In genomic region chr17:16470302-16470701, GRCh38 we compare ENCODE assay signal across 12 cellular contexts. TPM values are rescaled to one million over a fixed set of nuclear protein-coding genes. Genes with fewer than 3 reads are reported as not detected.
DNase-seq lines count a peak whose midpoint lies in the region; ATAC-seq, FAIRE-seq and TF ChIP-seq lines count a peak whose summit lies in the region.
"Had no signal": no experiment of that assay in that cellular context is flagged by ENCODE, and none has a peak within 500 bp of the region (broad histone marks: within the 10 kb centered on the region; RNA-seq: fewer than 3 reads in every experiment).

No MANE protein-coding gene starts in this region.

- H2AFZ ChIP-seq in endothelial cell of umbilical vein (ENCODE audit: low read depth, low read length) = peak overlapping the region; percentile 52

- H3K27ac ChIP-seq in Peyer's patch (peak overlapping the region in 3 of 4 donors; percentile 70 to 99 (median 82)), endothelial cell of umbilical vein (ENCODE audit: insufficient read depth, low read depth, low read length) (no peak overlapping the region), psoas muscle (no peak overlapping the region)
- H3K27ac ChIP-seq: upper lobe of right lung had no signal

- TF ChIP-seq CTCF in Peyer's patch (IDR thresholded peaks at IDR 0.05) (peak in 3 of 6 experiments; percentile 40 to 58 (median 51)), endothelial cell of umbilical vein (IDR thresholded peaks at IDR 0.05; ENCODE audit: extremely low read depth in 1 of 2, insufficient read depth in 1 of 2, low read depth in 1 of 2, low read length in 2 of 2) (peak in 1 of 2 donors; percentile 36), psoas muscle (IDR thresholded peaks at IDR 0.05) (no peak)

- peak; percentile 72 for DNase-seq in NCI-H1105 treated with DMSO at 0.1 percent for 48 hours (lab: John Stamatoyannopoulos, UW)
- DNase-seq in Peyer's patch = peak in 2 of 3 donors; percentile 76 to 81
- peak; percentile 33 for DNase-seq in endothelial cell of umbilical vein (ENCODE audit: low read depth, low spot score)
- DNase-seq in psoas muscle = no peak
- DNase-seq in CD1c-positive myeloid dendritic cell (ENCODE audit: extremely low spot score) = no peak
- DNase-seq in germinal center (ENCODE audit: low spot score) = no peak
- DNase-seq in HCEC 1CT = no peak
- no peak for DNase-seq in NOMO-1 treated with DMSO at 0.1 percent for 48 hours (lab: John Stamatoyannopoulos, UW; ENCODE audit: unreplicated experiment)
- DNase-seq: kidney glomerular epithelial cell; stimulated activated CD4-positive, alpha-beta T cell treated with anti-CD3 and anti-CD28 coated beads, Interleukin-12 subunit alpha, Interleukin-12 subunit beta, amount 100 ng/mL, for 4 hours; upper lobe of right lung had no signal

- H3K4me1 ChIP-seq in Peyer's patch (peaks cover 0 to 45% (median 5%) of the 10 kb centered on the region in 4 donors), endothelial cell of umbilical vein (ENCODE audit: control insufficient read depth, extremely low read depth, insufficient read depth, low read length) (peaks cover 20% of the 10 kb centered on the region), psoas muscle (peaks cover 12% of the 10 kb centered on the region)
- H3K4me1 ChIP-seq: upper lobe of right lung had no signal

- H3K36me3 ChIP-seq in Peyer's patch (no peaks in the 10 kb centered on the region), endothelial cell of umbilical vein (ENCODE audit: control insufficient read depth in 2 of 2, extremely low read depth in 1 of 2, insufficient read depth in 2 of 2, low read length in 2 of 2) (no peaks in the 10 kb centered on the region), psoas muscle (ENCODE audit: insufficient read depth in 1 of 2, low read depth in 1 of 2) (no peaks in the 10 kb centered on the region)
- H3K36me3 ChIP-seq: upper lobe of right lung had no signal

- POLR2A ChIA-PET in endothelial cell of umbilical vein (lab: Charles Lee) = no interaction called here

- no TSS peak for BruUV-seq in endothelial cell of umbilical vein (replicated peaks; lab: Mats Ljungman, UMichigan)

- CTCF ChIA-PET in endothelial cell of umbilical vein (lab: Charles Lee) = interaction anchor here (1.9 to 6.2 kb wide), 4 partner anchors 14 to 51 kb away, joined by 6 to 43 read pairs (median 12); no protein-coding TSS in a partner anchor

- no peaks in the 10 kb centered on the region for H3K79me2 ChIP-seq in endothelial cell of umbilical vein (ENCODE audit: control insufficient read depth, insufficient read depth, low read length)

- no peaks in the 10 kb centered on the region for H3K9me1 ChIP-seq in endothelial cell of umbilical vein (replicated peaks; ENCODE audit: control insufficient read depth, extremely low read depth, insufficient read depth, low read length)

- peak in 1 of 2 donors; percentile 75 for TF ChIP-seq POLR2A in Peyer's patch (IDR thresholded peaks at IDR 0.05)
- no peak for TF ChIP-seq POLR2A in endothelial cell of umbilical vein (IDR thresholded peaks at IDR 0.05; ENCODE audit: low read depth, low read length)

- H3K4me3 ChIP-seq in Peyer's patch = peak overlapping the region in 2 of 4 donors; percentile 19 to 21
- no peak overlapping the region for H3K4me3 ChIP-seq in endothelial cell of umbilical vein (replicated peaks in 1 of 3; ENCODE audit: insufficient read depth in 1 of 3, low read depth in 1 of 3, low read length in 3 of 3)
- H3K4me3 ChIP-seq in psoas muscle = no peak overlapping the region
- H3K4me3 ChIP-seq: upper lobe of right lung had no signal

- dilution Hi-C loops in endothelial cell of umbilical vein (cut with MboI; ENCODE audit: extremely low pct_ligation_motif_present, low sequenced_read_pairs) = no loop called here

- peak in 3 of 4 donors; percentile 20 to 35 (median 31) for ATAC-seq in psoas muscle
- ATAC-seq: activated naive CD4-positive, alpha-beta T cell treated with anti-CD3 and anti-CD28 coated beads, Interleukin-2, amount 50 U/mL, for 72 hours; upper lobe of right lung had no signal

- H3K9me3 ChIP-seq in Peyer's patch (no peaks in the 10 kb centered on the region), endothelial cell of umbilical vein (replicated peaks; ENCODE audit: control insufficient read depth, insufficient read depth, low read length) (no peaks in the 10 kb centered on the region), psoas muscle (no peaks in the 10 kb centered on the region)
- H3K9me3 ChIP-seq: upper lobe of right lung had no signal

- no peak overlapping the region for H3K9ac ChIP-seq in endothelial cell of umbilical vein (replicated peaks; ENCODE audit: extremely low read depth, insufficient read depth, low read length)

- peak overlapping the region; percentile 14 for H3K4me2 ChIP-seq in endothelial cell of umbilical vein (ENCODE audit: insufficient read depth, low read length)

- 15 to 24% (median 18%) methylated on average over 9 of the region's 9 CpGs for WGBS in psoas muscle, 3 donors

- H3K27me3 ChIP-seq in Peyer's patch = no peaks in the 10 kb centered on the region
- no peaks in the 10 kb centered on the region for H3K27me3 ChIP-seq in endothelial cell of umbilical vein (ENCODE audit: control insufficient read depth in 2 of 2, insufficient read depth in 2 of 2, low read length in 2 of 2)
- H3K27me3 ChIP-seq in psoas muscle (ENCODE audit: insufficient read depth in 3 of 3, low read length in 2 of 3) = peaks cover 0 to 4% (median 0%) of the 10 kb centered on the region in 3 donors
- H3K27me3 ChIP-seq: upper lobe of right lung had no signal

- intact Hi-C loops in endothelial cell of umbilical vein (cut with micrococcal nuclease) (no loop called here), psoas muscle (cut with DNase I) (no loop called here)

- no peaks in the 10 kb centered on the region for H4K20me1 ChIP-seq in endothelial cell of umbilical vein (replicated peaks; ENCODE audit: control insufficient read depth, extremely low read depth, insufficient read depth, low read length)

- FAIRE-seq in endothelial cell of umbilical vein (lab: Jason Lieb, UNC) = peak; percentile 50

TF ChIP-seq in endothelial cell of umbilical vein, 7 proteins besides CTCF, POLR2A, EP300 and RAD21:
- TF ChIP-seq MYC (IDR thresholded peaks at IDR 0.05; ENCODE audit: low read depth, low read length) = no peak
- no peak for TF ChIP-seq GATA2 (IDR thresholded peaks at IDR 0.05; ENCODE audit: insufficient read depth, insufficient read length, low read depth, low read length)
- TF ChIP-seq POLR2AphosphoS5 (IDR thresholded peaks at IDR 0.05; ENCODE audit: insufficient read depth, low read depth, low read length) = no peak
- TF ChIP-seq MAX (IDR thresholded peaks at IDR 0.05; ENCODE audit: insufficient read depth, insufficient read length) = no peak
- no peak for TF ChIP-seq JUN (IDR thresholded peaks at IDR 0.05; ENCODE audit: borderline replicate concordance, insufficient read depth, insufficient read length, low read depth)
- TF ChIP-seq EZH2 (IDR thresholded peaks at IDR 0.05; ENCODE audit: borderline replicate concordance, low read depth, low read length, severe bottlenecking) = no peak
- no peak for TF ChIP-seq FOS (IDR thresholded peaks at IDR 0.05; ENCODE audit: borderline replicate concordance, insufficient read depth, low read length)
TF ChIP-seq in endothelial cell of umbilical vein: peak in this region for 0.

RNA-seq across cellular contexts. Expression of gene LRRC75A, which starts 21.7 kb away (rescaled TPM):
- total RNA-seq in Peyer's patch = 100 to 1,000 TPM in 3 of 4 donors, 10 to 100 TPM in 1; 48.7 to 213 (median 187) TPM
- total RNA-seq in endothelial cell of umbilical vein = 2.9 and 3.7 TPM in 2 replicates
- polyA plus RNA-seq in endothelial cell of umbilical vein = 6.1 and 8.1 TPM in 2 replicates
- polyA plus RNA-seq in endothelial cell of umbilical vein (2011; cell fraction: cytosol; rRNA removed) = 4.3 and 5.4 TPM in 2 replicates
- 5.9 and 6.9 TPM in 2 replicates for polyA plus RNA-seq in endothelial cell of umbilical vein (2011; cell fraction: nucleus; rRNA removed)
- 1.5 and 3.1 TPM in 2 replicates for polyA plus RNA-seq in endothelial cell of umbilical vein (2012)
- polyA minus RNA-seq in endothelial cell of umbilical vein = 4.6 and 5.7 TPM in 2 replicates
- 0.92 TPM for polyA minus RNA-seq in endothelial cell of umbilical vein (2011; cell fraction: cytosol; rRNA and poly(A)+ RNA removed)
- 3.8 and 7.3 TPM in 2 replicates for polyA minus RNA-seq in endothelial cell of umbilical vein (2011; cell fraction: nucleus; rRNA and poly(A)+ RNA removed)
- total RNA-seq in psoas muscle = under 1 TPM; 0.20 to 0.41 (median 0.29) TPM
- polyA plus RNA-seq in psoas muscle = under 1 TPM; 0.23 to 0.69 (median 0.43) TPM

RNA-seq across cellular contexts. Expression of gene TRPV2, which starts 54.9 kb away (rescaled TPM):
- total RNA-seq in Peyer's patch (10 to 100 TPM in 2 of 4 donors, 1 to 10 TPM in 2; 3.9 to 19.0 (median 7.7) TPM), endothelial cell of umbilical vein (6.7 and 10.6 TPM in 2 replicates), psoas muscle (10 to 100 TPM in 1 of 4 donors, 1 to 10 TPM in 3; 3.9 to 10.3 (median 6.7) TPM)
- polyA plus RNA-seq in endothelial cell of umbilical vein (3.3 and 4.2 TPM in 2 replicates), psoas muscle (1 to 10 TPM; 1.6 to 3.8 (median 3.4) TPM)
- 3.5 and 4.2 TPM in 2 replicates for polyA plus RNA-seq in endothelial cell of umbilical vein (2011; cell fraction: cytosol; rRNA removed)
- 4.1 and 5.2 TPM in 2 replicates for polyA plus RNA-seq in endothelial cell of umbilical vein (2011; cell fraction: nucleus; rRNA removed)
- 19.7 and 28.7 TPM in 2 replicates for polyA plus RNA-seq in endothelial cell of umbilical vein (2012)
- 4.2 and 6.1 TPM in 2 replicates for polyA minus RNA-seq in endothelial cell of umbilical vein
- not detected for polyA minus RNA-seq in endothelial cell of umbilical vein (2011; cell fraction: cytosol; rRNA and poly(A)+ RNA removed)
- polyA minus RNA-seq in endothelial cell of umbilical vein (2011; cell fraction: nucleus; rRNA and poly(A)+ RNA removed) = 1.3 and 1.5 TPM in 2 replicates

Comparison
In these comparisons a context has a peak if more than half of its experiments do, and no peak if none do; other contexts are left out.
1. DNase-seq: peak in NCI-H1105 treated with DMSO at 0.1 percent for 48 hours (single experiment), Peyer's patch (2 of 3) and endothelial cell of umbilical vein (single experiment); none in psoas muscle (0 of 2), CD1c-positive myeloid dendritic cell (single experiment), germinal center (single experiment), HCEC 1CT (single experiment) and NOMO-1 treated with DMSO at 0.1 percent for 48 hours (single experiment).
2. H3K27ac ChIP-seq: peak in Peyer's patch (3 of 4); none in endothelial cell of umbilical vein (single experiment) and psoas muscle (single experiment).
3. RNA of gene LRRC75A, which starts 21.7 kb away (total RNA-seq): 48.7 to 213 TPM in Peyer's patch; 2.9 to 3.7 TPM in endothelial cell of umbilical vein and 0.20 to 0.41 TPM in psoas muscle; every median in the first group is over 10 times any median in the second.